ENCODE assay signal across 17 cellular contexts in the genomic region with DNA sequence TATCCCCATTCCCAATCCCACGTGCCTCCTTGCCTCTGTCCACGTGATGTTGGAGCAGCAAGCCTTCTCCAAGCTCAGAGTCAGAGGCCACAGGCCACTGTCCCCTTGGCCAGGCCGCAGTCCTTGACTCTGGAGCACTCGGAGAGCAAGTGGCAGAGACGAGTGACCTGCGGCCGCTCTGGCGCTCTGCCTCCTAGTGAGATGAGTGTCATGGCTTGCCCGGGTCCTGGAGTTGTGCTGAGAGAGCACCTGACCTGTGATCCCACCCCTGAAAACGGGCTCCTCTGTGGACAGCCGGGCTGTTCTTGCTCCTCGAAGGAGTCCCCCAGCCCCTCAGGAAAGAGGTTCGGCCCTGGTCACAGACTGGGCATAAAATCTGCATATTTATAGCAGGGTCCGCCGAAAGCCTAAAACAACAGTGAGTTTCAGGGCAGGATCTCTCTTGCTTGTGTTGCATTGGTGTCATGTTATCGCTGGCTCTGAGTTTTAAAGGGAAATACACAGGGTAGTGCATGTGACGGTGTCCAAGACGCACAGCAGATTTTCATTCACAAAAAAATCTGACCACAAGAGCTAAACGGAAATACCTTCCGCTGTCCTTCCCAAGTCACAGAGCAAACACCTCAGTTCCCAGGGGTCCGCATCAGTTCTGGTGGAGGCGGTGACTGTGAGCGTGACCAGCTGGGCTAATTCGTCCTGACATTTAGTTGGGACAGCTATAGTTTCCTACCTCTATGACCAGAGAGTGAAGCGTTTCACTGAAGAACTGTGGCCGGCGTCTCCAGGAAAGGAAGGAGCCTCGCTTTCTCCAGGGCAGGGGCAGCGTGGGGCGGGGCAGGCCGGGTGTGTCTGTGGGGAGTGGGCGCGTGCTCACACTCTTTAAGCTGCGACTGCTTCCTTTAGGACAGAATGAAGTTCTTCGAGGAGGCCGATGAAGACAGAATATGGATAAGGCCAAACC. TPM values are rescaled to one million over a fixed set of nuclear protein-coding genes. Genes with fewer than 3 reads are reported as not detected.
DNase-seq lines count a peak whose midpoint lies in the region; ATAC-seq and TF ChIP-seq lines count a peak whose summit lies in the region.
"Had no signal": no experiment of that assay in that cellular context is flagged by ENCODE, and none has a peak within 500 bp of the region (broad histone marks: within the 10 kb centered on the region; RNA-seq: fewer than 3 reads in every experiment).

No MANE protein-coding gene starts in this region.

- peak overlapping the region; percentile 36 for H3K27ac Mint-ChIP-seq in T-helper 2 cell treated with Interferon-gamma antibody and Interleukin-4, amounts not matched to agents 5 μg/mL and 100 μg/mL, for 36 hours
- H3K27ac Mint-ChIP-seq in endodermal cell (no peak overlapping the region), Calu3 (ENCODE audit: unreplicated experiment) (no peak overlapping the region)

- TF ChIP-seq CTCF in HEK293 (tag by site-specific recombination; IDR thresholded peaks at IDR 0.05) (no peak), endodermal cell (conservative IDR thresholded peaks at IDR 0.05) (no peak), osteoblast (IDR thresholded peaks at IDR 0.05; ENCODE audit: extremely low read depth, low read depth, low read length) (no peak), Calu3 (IDR thresholded peaks at IDR 0.05; ENCODE audit: unreplicated experiment) (no peak)

- CTCF ChIA-PET in HEK293 (lab: Yijun Ruan, JAX) (interaction anchor here (0.6 to 1.0 kb wide), 2 partner anchors 47 to 1023 kb away, joined by 3 read pairs; no protein-coding TSS in a partner anchor), Calu3 (lab: Charles Lee) (no interaction called here)

- peaks cover 0 to 15% of the 10 kb centered on the region in 2 experiments; a peak in 2 of 3 replicates for H3K36me3 ChIP-seq in HEK293 (ENCODE audit: control insufficient read depth in 2 of 2, insufficient read depth in 1 of 2, low read length in 2 of 2)
- H3K36me3 ChIP-seq in endodermal cell (ENCODE audit: control insufficient read depth, insufficient read depth, low read length) = peaks cover 6% of the 10 kb centered on the region
- peaks cover 7% of the 10 kb centered on the region for H3K36me3 ChIP-seq in osteoblast (ENCODE audit: insufficient read depth, low read length)

- H3K79me2 ChIP-seq in osteoblast (ENCODE audit: insufficient read depth, low read length) = no peaks in the 10 kb centered on the region

- 90 to 94% methylated on average over 30 to 36 of the region's 36 CpGs for WGBS in endodermal cell (ENCODE audit: insufficient coverage in 1 of 2, insufficient read length in 1 of 2), 2 experiments

- no peak for ATAC-seq in HG03469 (IDR thresholded peaks at IDR 0.05; ENCODE audit: unreplicated experiment)
- ATAC-seq: activated T-cell treated with anti-CD3 and anti-CD28 coated beads, Interleukin-2, amount 50 U/mL, for 72 hours had no signal

- H3K4me1 ChIP-seq in HEK293 (ENCODE audit: control insufficient read depth, insufficient read depth, low read length) (peaks cover 10% of the 10 kb centered on the region), endodermal cell (ENCODE audit: control insufficient read depth, insufficient read depth, low read length) (peaks cover 19% of the 10 kb centered on the region), osteoblast (ENCODE audit: insufficient read depth, low read length) (no peaks in the 10 kb centered on the region)

- H3K9me3 Mint-ChIP-seq in T-helper 2 cell treated with Interferon-gamma antibody and Interleukin-4, amounts not matched to agents 5 μg/mL and 100 μg/mL, for 36 hours = no peaks in the 10 kb centered on the region
- H3K9me3 Mint-ChIP-seq in endodermal cell = no peaks in the 10 kb centered on the region
- H3K9me3 Mint-ChIP-seq in Calu3 (ENCODE audit: low read depth, unreplicated experiment) = no peaks in the 10 kb centered on the region
- H3K9me3 Mint-ChIP-seq: activated T-cell treated with anti-CD3 and anti-CD28 coated beads, Interleukin-2, amount 50 U/mL, for 72 hours had no signal

- H3K9ac ChIP-seq in endodermal cell (ENCODE audit: extremely low read depth, low read length, poor library complexity, severe bottlenecking) = no peak overlapping the region

- H3K4me3 Mint-ChIP-seq in T-helper 2 cell treated with Interferon-gamma antibody and Interleukin-4, amounts not matched to agents 5 μg/mL and 100 μg/mL, for 36 hours = no peak overlapping the region
- H3K4me3 Mint-ChIP-seq in endodermal cell = no peak overlapping the region
- no peak overlapping the region for H3K4me3 Mint-ChIP-seq in Calu3 (ENCODE audit: low read depth, unreplicated experiment)

- H4K20me1 ChIP-seq in osteoblast (ENCODE audit: insufficient read depth, low read length) = no peaks in the 10 kb centered on the region

- no peaks in the 10 kb centered on the region for H3K27me3 Mint-ChIP-seq in T-helper 2 cell treated with Interferon-gamma antibody and Interleukin-4, amounts not matched to agents 5 μg/mL and 100 μg/mL, for 36 hours (ENCODE audit: low read depth)
- H3K27me3 Mint-ChIP-seq in endodermal cell (ENCODE audit: insufficient read depth) (peaks cover 7% of the 10 kb centered on the region), Calu3 (ENCODE audit: unreplicated experiment) (no peaks in the 10 kb centered on the region)

- peaks cover 11% of the 10 kb centered on the region for H3K4me1 Mint-ChIP-seq in T-helper 2 cell treated with Interferon-gamma antibody and Interleukin-4, amounts not matched to agents 5 μg/mL and 100 μg/mL, for 36 hours (ENCODE audit: low read depth)
- H3K4me1 Mint-ChIP-seq in endodermal cell (peaks cover 22% of the 10 kb centered on the region), Calu3 (ENCODE audit: low read depth, unreplicated experiment) (peaks cover 38% of the 10 kb centered on the region)

- H3K4me3 ChIP-seq in HEK293 (ENCODE audit: low read depth, low read length) = no peak overlapping the region
- H3K4me3 ChIP-seq in endodermal cell (ENCODE audit: low read length) = no peak overlapping the region
- H3K4me3 ChIP-seq in osteoblast (ENCODE audit: insufficient read depth, low read length) = no peak overlapping the region
- H3K4me3 ChIP-seq: suprapubic skin had no signal

- H3K27me3 ChIP-seq in endodermal cell (ENCODE audit: control insufficient read depth, insufficient read depth, low read length, poor library complexity, severe bottlenecking) (no peaks in the 10 kb centered on the region), osteoblast (ENCODE audit: insufficient read depth, low read length) (no peaks in the 10 kb centered on the region)
- H3K27me3 ChIP-seq: brain microvascular endothelial cell, suprapubic skin had no signal

- POLR2A ChIA-PET in HEK293 (lab: Yijun Ruan, JAX) = no interaction called here

- no peak overlapping the region for H3K27ac ChIP-seq in HEK293 (ENCODE audit: extremely low read depth, low read depth, low read length)
- H3K27ac ChIP-seq in endodermal cell (ENCODE audit: low read depth, low read length) = no peak overlapping the region
- H3K27ac ChIP-seq in osteoblast (ENCODE audit: low read depth, low read length) = no peak overlapping the region
- H3K27ac ChIP-seq: brain microvascular endothelial cell, suprapubic skin had no signal

- H3K36me3 Mint-ChIP-seq in T-helper 2 cell treated with Interferon-gamma antibody and Interleukin-4, amounts not matched to agents 5 μg/mL and 100 μg/mL, for 36 hours (ENCODE audit: low read depth) = peaks cover 1% of the 10 kb centered on the region
- H3K36me3 Mint-ChIP-seq in endodermal cell (ENCODE audit: low read depth) (peaks cover 34% of the 10 kb centered on the region), Calu3 (ENCODE audit: insufficient read depth, unreplicated experiment) (peaks cover 44% of the 10 kb centered on the region)

- no peak for DNase-seq in T-helper 2 cell treated with Interferon-gamma antibody and Interleukin-4, amounts not matched to agents 5 μg/mL and 100 μg/mL, for 36 hours (ENCODE audit: low spot score)
- DNase-seq in T-helper 2 cell (no peak), endodermal cell (peak; percentile 58), osteoblast (ENCODE audit: insufficient read length, low spot score, missing footprints) (peak; percentile 31), COLO668 (lab: John Stamatoyannopoulos, UW; ENCODE audit: unreplicated experiment) (no peak), Calu3 (no peak)
- DNase-seq: 8988T; activated CD4-positive, CD25-positive, alpha-beta regulatory T cell; activated T-cell treated with anti-CD3 and anti-CD28 coated beads, Interleukin-2, amount 50 U/mL, for 72 hours; brain microvascular endothelial cell; effector memory CD4-positive, alpha-beta T cell; foreskin melanocyte; islet precursor cell; small intestine had no signal

- no peak overlapping the region for H3K4me2 ChIP-seq in osteoblast (ENCODE audit: insufficient read depth, low read length)

- intact Hi-C loops in Calu3 (cut with micrococcal nuclease; ENCODE audit: unreplicated experiment) = loop anchor here (5.0 kb wide), 1 partner anchor 44 kb away; no protein-coding TSS in a partner anchor

- H2AFZ ChIP-seq in osteoblast (ENCODE audit: low read length) = no peak overlapping the region

- H3K9me3 ChIP-seq in HEK293 (ENCODE audit: control insufficient read depth, insufficient read depth, low read depth, low read length) (no peaks in the 10 kb centered on the region), endodermal cell (ENCODE audit: control insufficient read depth, low read length) (no peaks in the 10 kb centered on the region), osteoblast (ENCODE audit: low read depth, low read length) (no peaks in the 10 kb centered on the region)
- H3K9me3 ChIP-seq: suprapubic skin had no signal

- no TSS peak for BruUV-seq in Calu3 (replicated peaks; lab: Mats Ljungman, UMichigan)

TF ChIP-seq in HEK293, 187 proteins besides CTCF, POLR2A, EP300 and RAD21:
- TF ChIP-seq HOXA7 (CRISPR knock-in tag; IDR thresholded peaks at IDR 0.05; ENCODE audit: borderline replicate concordance) (no peak), KLF1 (tag by site-specific recombination; IDR thresholded peaks at IDR 0.05) (peak; percentile 50; the same call in 1 of the 2 replicates)
TF ChIP-seq in HEK293: peak in this region for 1.

RNA-seq across cellular contexts. Expression of gene FASN, which starts 10.3 kb away (rescaled TPM):
- total RNA-seq in endodermal cell (100 to 1,000 TPM; 371 to 498 TPM), osteoblast (120 and 142 TPM in 2 replicates), Calu3 (2022) (346 and 372 TPM in 2 replicates)
- polyA plus RNA-seq in endodermal cell (2013, experiment 1 of 2) = 301 TPM
- 312 TPM for polyA plus RNA-seq in endodermal cell (2013, experiment 2 of 2)

RNA-seq across cellular contexts. Expression of gene DUS1L, which starts 42.7 kb away (rescaled TPM):
- total RNA-seq in endodermal cell (100 to 1,000 TPM in 1 of 2 donors, 10 to 100 TPM in 1; 85.3 to 108 TPM), osteoblast (43.8 and 43.9 TPM in 2 replicates), Calu3 (2022) (132 and 146 TPM in 2 replicates)
- 74.8 TPM for polyA plus RNA-seq in endodermal cell (2013, experiment 1 of 2)
- polyA plus RNA-seq in endodermal cell (2013, experiment 2 of 2) = 69.5 TPM

RNA-seq across cellular contexts. Expression of gene GPS1, which starts 56.6 kb away (rescaled TPM):
- total RNA-seq in endodermal cell (100 to 1,000 TPM; 152 to 153 TPM), osteoblast (90.2 and 93.7 TPM in 2 replicates), Calu3 (2022) (114 and 115 TPM in 2 replicates)
- polyA plus RNA-seq in endodermal cell (2013, experiment 1 of 2) = 128 TPM
- 119 TPM for polyA plus RNA-seq in endodermal cell (2013, experiment 2 of 2)

RNA-seq across cellular contexts. Expression of gene RFNG, which starts 56.7 kb away (rescaled TPM):
- total RNA-seq in endodermal cell (10 to 100 TPM; 46.3 to 54.5 TPM), osteoblast (46.3 and 52.7 TPM in 2 replicates), Calu3 (2022) (26.4 and 33.5 TPM in 2 replicates)
- 44.6 TPM for polyA plus RNA-seq in endodermal cell (2013, experiment 1 of 2)
- polyA plus RNA-seq in endodermal cell (2013, experiment 2 of 2) = 43.4 TPM

Comparison
In these comparisons a context has a peak if more than half of its experiments do, and no peak if none do; other contexts are left out.
1. DNase-seq: peak in endodermal cell (single experiment) and osteoblast (single experiment); none in T-helper 2 cell treated with Interferon-gamma antibody and Interleukin-4, amounts not matched to agents 5 μg/mL and 100 μg/mL, for 36 hours (single experiment), T-helper 2 cell (0 of 5), COLO668 (single experiment) and Calu3 (single experiment).